1 cellular context compared by ENCODE assay signal in genomic region chr7:32669173-32669870, GRCh38.
TF ChIP-seq lines count a peak whose summit lies in the region.
"Not testable (repeated sequence)": the region's sequence is repeated elsewhere in the genome, so short reads cannot be mapped to it uniquely, and the experiment has no call there.

No MANE protein-coding gene starts in this region.

TF ChIP-seq in K562, 482 proteins besides CTCF, POLR2A, EP300 and RAD21 (continued from another document):
- TF ChIP-seq ZBTB11 (CRISPR knock-in tag; IDR thresholded peaks at IDR 0.05) (peak in 1 of 3 experiments; percentile 47; a peak in 2 of 6 replicates), SMARCB1 (IDR thresholded peaks at IDR 0.05; ENCODE audit: insufficient read length, low read depth) (peak; percentile 49), ZBTB17 (CRISPR knock-in tag; IDR thresholded peaks at IDR 0.05) (peak; percentile 63; the same call in 1 of the 2 replicates), MAFK (IDR thresholded peaks at IDR 0.05; ENCODE audit: low read length) (peak; percentile 88), MYC (IDR thresholded peaks at IDR 0.05; ENCODE audit: low read depth, low read length) (peak; percentile 16; the same call in 1 of the 2 replicates), BACH1 (tag; IDR thresholded peaks at IDR 0.05) (peak; percentile 78; the same call in 1 of the 2 replicates), SMARCE1 (IDR thresholded peaks at IDR 0.05) (peak; percentile 76), CREB3 (tag; conservative IDR thresholded peaks at IDR 0.05; ENCODE audit: low read depth) (peak; percentile 38; the same call in 1 of the 2 replicates), FOSL1 (tag; conservative IDR thresholded peaks at IDR 0.05) (peak; percentile 63; the same call in 1 of the 2 replicates), NFE2 (IDR thresholded peaks at IDR 0.05; ENCODE audit: low read depth) (peak; percentile 98), NFIC (IDR thresholded peaks at IDR 0.05) (peak; percentile 68), NRF1 (conservative IDR thresholded peaks at IDR 0.05 in 1 of 2, IDR thresholded peaks at IDR 0.05 in 1 of 2) (0 out of 4 replicates have a peak, but pooled peaks of 1 of the 2 experiments have one; percentile 14), ARID1B (IDR thresholded peaks at IDR 0.05) (peak; percentile 66), DPF2 (IDR thresholded peaks at IDR 0.05) (peak; percentile 73), TAF1 (IDR thresholded peaks at IDR 0.05; ENCODE audit: control insufficient read depth, extremely low read depth, insufficient read depth, low read length, severe bottlenecking) (peak; percentile 43), RBBP5 (IDR thresholded peaks at IDR 0.05; ENCODE audit: borderline replicate concordance, insufficient read depth, low read length, poor library complexity, severe bottlenecking) (peak; percentile 38), TEAD4 (IDR thresholded peaks at IDR 0.05; ENCODE audit: low read length) (0 out of 2 replicates have a peak, but pooled peaks have one; percentile 3), MAZ (CRISPR knock-in tag; conservative IDR thresholded peaks at IDR 0.05 in 1 of 2, IDR thresholded peaks at IDR 0.05 in 1 of 2) (0 out of 4 replicates have a peak, but pooled peaks of 1 of the 2 experiments have one; percentile 36), MTA3 (IDR thresholded peaks at IDR 0.05; ENCODE audit: borderline replicate concordance) (peak; percentile 54; the same call in 1 of the 2 replicates), MEF2D (tag; conservative IDR thresholded peaks at IDR 0.05; ENCODE audit: low read depth) (0 out of 2 replicates have a peak, but pooled peaks have one; percentile 39), ATF3 (IDR thresholded peaks at IDR 0.05) (peak; percentile 42), HDAC8 (tag; IDR thresholded peaks at IDR 0.05) (0 out of 2 replicates have a peak, but pooled peaks have one; percentile 72), ZNF583 (CRISPR knock-in tag; IDR thresholded peaks at IDR 0.05) (peak; percentile 67; the same call in 1 of the 2 replicates), CTBP1 (IDR thresholded peaks at IDR 0.05; ENCODE audit: borderline replicate concordance) (peak; percentile 37), ZNF592 (IDR thresholded peaks at IDR 0.05) (peak; percentile 86), NR4A1 (tag; IDR thresholded peaks at IDR 0.05) (peak; percentile 58; the same call in 1 of the 2 replicates), CXXC5 (CRISPR knock-in tag; IDR thresholded peaks at IDR 0.05) (peak; percentile 63), ZNF589 (CRISPR knock-in tag; IDR thresholded peaks at IDR 0.05; ENCODE audit: low read depth) (peak; percentile 88; the same call in 1 of the 2 replicates), SMAD4 (CRISPR knock-in tag; conservative IDR thresholded peaks at IDR 0.05) (peak; percentile 62), ATF4 (CRISPR knock-in tag; IDR thresholded peaks at IDR 0.05) (0 out of 2 replicates have a peak, but pooled peaks have one; percentile 16), NR2C1 (tag; IDR thresholded peaks at IDR 0.05) (0 out of 2 replicates have a peak, but pooled peaks have one; percentile 10), LCOR (CRISPR knock-in tag; IDR thresholded peaks at IDR 0.05) (0 out of 2 replicates have a peak, but pooled peaks have one; percentile 29), ELF1 (tag; IDR thresholded peaks at IDR 0.05) (0 out of 2 replicates have a peak, but pooled peaks have one; percentile 29), YY1 (IDR thresholded peaks at IDR 0.05; ENCODE audit: borderline replicate concordance in 1 of 3, control insufficient read depth in 1 of 3, extremely low read depth in 1 of 3, insufficient read depth in 3 of 3, insufficient read length in 1 of 3, insufficient replicate concordance in 2 of 3, low read depth in 1 of 3, low read length in 2 of 3) (peak in 1 of 3 experiments; percentile 28), JUND (IDR thresholded peaks at IDR 0.05; ENCODE audit: borderline replicate concordance, low read depth, low read length) (peak; percentile 75), JUND (tag; IDR thresholded peaks at IDR 0.05; ENCODE audit: borderline replicate concordance, low read depth, low read length) (peak; percentile 19; the same call in 1 of the 3 replicates), ZNF395 (CRISPR knock-in tag; IDR thresholded peaks at IDR 0.05) (0 out of 2 replicates have a peak, but pooled peaks have one; percentile 18), LEF1 (IDR thresholded peaks at IDR 0.05) (0 out of 2 replicates have a peak, but pooled peaks have one; percentile 30), MAFG (tag; conservative IDR thresholded peaks at IDR 0.05) (peak; percentile 97), ARID3A (IDR thresholded peaks at IDR 0.05; ENCODE audit: borderline replicate concordance, low read depth, low read length) (peak; percentile 71), DMBX1 (CRISPR knock-in tag; IDR thresholded peaks at IDR 0.05; ENCODE audit: borderline replicate concordance) (peak; percentile 74; the same call in 1 of the 2 replicates), JUN (IDR thresholded peaks at IDR 0.05; ENCODE audit: borderline replicate concordance, low read depth, low read length) (peak; percentile 31; the same call in 1 of the 2 replicates)
- TF ChIP-seq MYC (CRISPR knock-in tag; IDR thresholded peaks at IDR 0.05; ENCODE audit: borderline replicate concordance, low read depth); TEAD4 (CRISPR knock-in tag; IDR thresholded peaks at IDR 0.05; ENCODE audit: borderline replicate concordance); ATF3 (CRISPR knock-in tag; conservative IDR thresholded peaks at IDR 0.05); NR4A1 (CRISPR knock-in tag; IDR thresholded peaks at IDR 0.05); NR2C1 (IDR thresholded peaks at IDR 0.05); JUN (CRISPR knock-in tag; IDR thresholded peaks at IDR 0.05; ENCODE audit: borderline replicate concordance): not testable (repeated sequence)
